In genomic region chr10:3455385-3456334, GRCh38 we compare ENCODE assay signal across 13 cellular contexts.
DNase-seq lines count a peak whose midpoint lies in the region; ATAC-seq and TF ChIP-seq lines count a peak whose summit lies in the region.
"Had no signal": no experiment of that assay in that cellular context is flagged by ENCODE, and none has a peak within 500 bp of the region (broad histone marks: within the 10 kb centered on the region; RNA-seq: fewer than 3 reads in every experiment).

No MANE protein-coding gene starts in this region.

- DNase-seq in activated naive CD4-positive, alpha-beta T cell treated with anti-CD3 and anti-CD28 coated beads, Interleukin-2, amount 10 ng/mL, durations not matched to agents 7 days and 5 days: peak; percentile 63
- DNase-seq in activated naive CD4-positive, alpha-beta T cell treated with anti-CD3 and anti-CD28 coated beads, Interleukin-2, amount 50 U/mL, for 72 hours (ENCODE audit: low spot score in 2 of 2): no peak
- DNase-seq in T1000 (lab: John Stamatoyannopoulos, UW) (peak; percentile 39), epithelial cell of esophagus (ENCODE audit: low read depth) (peak; percentile 53), renal cortical epithelial cell (ENCODE audit: low read depth) (peak; percentile 62), dorsolateral prefrontal cortex (no peak), suprapubic skin (ENCODE audit: low spot score in 2 of 2) (no peak)
- no peak for DNase-seq in activated CD4-positive, CD25-positive, alpha-beta regulatory T cell (lab: John Stamatoyannopoulos, UW)
- DNase-seq: activated CD4-positive, alpha-beta T cell treated with anti-CD3 and anti-CD28 coated beads for 4 hours; body of pancreas; left colon; NCI-H2227 treated with DMSO at 0.1 percent for 48 hours; uterus had no signal

- intact Hi-C loops in dorsolateral prefrontal cortex (cut with DNase I): no loop called here

- no peak for ATAC-seq in activated naive CD4-positive, alpha-beta T cell treated with anti-CD3 and anti-CD28 coated beads, Interleukin-2, amount 50 U/mL, for 72 hours
- ATAC-seq: body of pancreas, left colon had no signal

- WGBS in suprapubic skin: 70% methylated on average over 13 of the region's 13 CpGs

- H3K4me1 Mint-ChIP-seq in activated naive CD4-positive, alpha-beta T cell treated with anti-CD3 and anti-CD28 coated beads, Interleukin-2, amount 10 ng/mL, durations not matched to agents 7 days and 5 days: peaks cover 54% of the 10 kb centered on the region

- no peak overlapping the region for H3K4me3 Mint-ChIP-seq in activated naive CD4-positive, alpha-beta T cell treated with anti-CD3 and anti-CD28 coated beads, Interleukin-2, amount 10 ng/mL, durations not matched to agents 7 days and 5 days

- peaks cover 32% of the 10 kb centered on the region for H3K4me1 ChIP-seq in suprapubic skin
- H3K4me1 ChIP-seq: uterus had no signal

- TF ChIP-seq CTCF in epithelial cell of esophagus (IDR thresholded peaks at IDR 0.05; ENCODE audit: insufficient read depth, low read depth, low read length, missing control alignments) (no peak), dorsolateral prefrontal cortex (IDR thresholded peaks at IDR 0.05 in 54 of 56, conservative IDR thresholded peaks at IDR 0.05 in 2 of 56; ENCODE audit: low read depth in 1 of 56, partially characterized antibody in 56 of 56) (no peak), suprapubic skin (IDR thresholded peaks at IDR 0.05) (no peak)

- TF ChIP-seq POLR2A in suprapubic skin (IDR thresholded peaks at IDR 0.05): no peak

- H3K9me3 Mint-ChIP-seq in activated naive CD4-positive, alpha-beta T cell treated with anti-CD3 and anti-CD28 coated beads, Interleukin-2, amount 10 ng/mL, durations not matched to agents 7 days and 5 days: peaks cover 21% of the 10 kb centered on the region
- H3K9me3 Mint-ChIP-seq in activated naive CD4-positive, alpha-beta T cell treated with anti-CD3 and anti-CD28 coated beads, Interleukin-2, amount 50 U/mL, for 72 hours: peaks cover 0 to 6% of the 10 kb centered on the region in 2 donors

- H3K27ac ChIP-seq in dorsolateral prefrontal cortex: no peak overlapping the region
- no peak overlapping the region for H3K27ac ChIP-seq in suprapubic skin
- H3K27ac ChIP-seq: body of pancreas, uterus had no signal

- H3K36me3 Mint-ChIP-seq in activated naive CD4-positive, alpha-beta T cell treated with anti-CD3 and anti-CD28 coated beads, Interleukin-2, amount 10 ng/mL, durations not matched to agents 7 days and 5 days: peaks cover 5% of the 10 kb centered on the region
- H3K36me3 Mint-ChIP-seq in activated naive CD4-positive, alpha-beta T cell treated with anti-CD3 and anti-CD28 coated beads, Interleukin-2, amount 50 U/mL, for 72 hours: no peaks in the 10 kb centered on the region

- H3K27me3 ChIP-seq in dorsolateral prefrontal cortex (no peaks in the 10 kb centered on the region), suprapubic skin (no peaks in the 10 kb centered on the region)
- H3K27me3 ChIP-seq: body of pancreas, uterus had no signal

- peaks cover 5% of the 10 kb centered on the region for H3K27me3 Mint-ChIP-seq in activated naive CD4-positive, alpha-beta T cell treated with anti-CD3 and anti-CD28 coated beads, Interleukin-2, amount 10 ng/mL, durations not matched to agents 7 days and 5 days

- peak overlapping the region; percentile 86 for H3K27ac Mint-ChIP-seq in activated naive CD4-positive, alpha-beta T cell treated with anti-CD3 and anti-CD28 coated beads, Interleukin-2, amount 10 ng/mL, durations not matched to agents 7 days and 5 days
- H3K27ac Mint-ChIP-seq in activated naive CD4-positive, alpha-beta T cell treated with anti-CD3 and anti-CD28 coated beads, Interleukin-2, amount 50 U/mL, for 72 hours: peak overlapping the region in 1 of 2 donors; percentile 39

- CTCF ChIA-PET in activated naive CD4-positive, alpha-beta T cell treated with anti-CD3 and anti-CD28 coated beads, Interleukin-2, amount 10 ng/mL, durations not matched to agents 7 days and 5 days (lab: Charles Lee): interaction anchor here (0.7 to 1.1 kb wide), 2 partner anchors 29 to 845 kb away, joined by 3 read pairs; no protein-coding TSS in a partner anchor

- no peaks in the 10 kb centered on the region for H3K36me3 ChIP-seq in suprapubic skin
- H3K36me3 ChIP-seq: uterus had no signal

- no peaks in the 10 kb centered on the region for H3K9me3 ChIP-seq in suprapubic skin
- H3K9me3 ChIP-seq: body of pancreas, uterus had no signal

- H3K4me3 ChIP-seq in epithelial cell of esophagus (ENCODE audit: low read length) (no peak overlapping the region), dorsolateral prefrontal cortex (no peak overlapping the region), suprapubic skin (no peak overlapping the region)
- H3K4me3 ChIP-seq: body of pancreas, uterus had no signal

- no peak for TF ChIP-seq EP300 in suprapubic skin (IDR thresholded peaks at IDR 0.05)

Comparison
In these comparisons a context has a peak if more than half of its experiments do, and no peak if none do; other contexts are left out.
1. DNase-seq: peak in activated naive CD4-positive, alpha-beta T cell treated with anti-CD3 and anti-CD28 coated beads, Interleukin-2, amount 10 ng/mL, durations not matched to agents 7 days and 5 days (single experiment), T1000 (single experiment), epithelial cell of esophagus (single experiment) and renal cortical epithelial cell (single experiment); none in activated naive CD4-positive, alpha-beta T cell treated with anti-CD3 and anti-CD28 coated beads, Interleukin-2, amount 50 U/mL, for 72 hours (0 of 2), dorsolateral prefrontal cortex (0 of 10), activated CD4-positive, CD25-positive, alpha-beta regulatory T cell (0 of 4) and suprapubic skin (0 of 2).